Comparison of ENCODE assay signal across 1 cellular context in genomic region chr12:55820679-55821078, GRCh38.
TF ChIP-seq lines count a peak whose summit lies in the region.

No MANE protein-coding gene starts in this region.

TF ChIP-seq in H1, 55 proteins besides CTCF, POLR2A, EP300 and RAD21:
- TF ChIP-seq SIRT6 (IDR thresholded peaks at IDR 0.05; ENCODE audit: low read length) = no peak
- TF ChIP-seq SP2 (IDR thresholded peaks at IDR 0.05; ENCODE audit: low read length) = no peak
- TF ChIP-seq TEAD4 (IDR thresholded peaks at IDR 0.05; ENCODE audit: low read depth, low read length) = no peak
- no peak for TF ChIP-seq TAF7 (optimal IDR thresholded peaks at IDR 0.05; ENCODE audit: borderline replicate concordance, low read depth, low read length)
- TF ChIP-seq SP4 (IDR thresholded peaks at IDR 0.05; ENCODE audit: low read length) = no peak
- no peak for TF ChIP-seq CBX8 (IDR thresholded peaks at IDR 0.05; ENCODE audit: borderline replicate concordance, low read depth, low read length)
- no peak for TF ChIP-seq RNF2 (IDR thresholded peaks at IDR 0.05; ENCODE audit: borderline replicate concordance, low read depth, low read length, missing control alignments, poor library complexity, severe bottlenecking)
- no peak for TF ChIP-seq HDAC2 (IDR thresholded peaks at IDR 0.05; ENCODE audit: borderline replicate concordance in 1 of 2, low read depth in 2 of 2, low read length in 2 of 2)
- TF ChIP-seq POU5F1 (IDR thresholded peaks at IDR 0.05; ENCODE audit: low read depth, low read length) = no peak
- no peak for TF ChIP-seq CHD1 (IDR thresholded peaks at IDR 0.05; ENCODE audit: low read depth, low read length)
- TF ChIP-seq CBX5 (IDR thresholded peaks at IDR 0.05; ENCODE audit: low read depth, low read length) = no peak
- TF ChIP-seq ATF2 (IDR thresholded peaks at IDR 0.05; ENCODE audit: low read length) = no peak
- TF ChIP-seq ASH2L (IDR thresholded peaks at IDR 0.05; ENCODE audit: low read length) = no peak
- TF ChIP-seq HDAC6 (IDR thresholded peaks at IDR 0.05; ENCODE audit: low read depth, low read length) = no peak
- TF ChIP-seq CHD2 (IDR thresholded peaks at IDR 0.05; ENCODE audit: low read length) = no peak
- no peak for TF ChIP-seq E2F6 (IDR thresholded peaks at IDR 0.05)
- no peak for TF ChIP-seq GABPA (IDR thresholded peaks at IDR 0.05; ENCODE audit: borderline replicate concordance, insufficient read depth, low read length)
